23 cellular contexts compared by ENCODE assay signal in the genomic region with DNA sequence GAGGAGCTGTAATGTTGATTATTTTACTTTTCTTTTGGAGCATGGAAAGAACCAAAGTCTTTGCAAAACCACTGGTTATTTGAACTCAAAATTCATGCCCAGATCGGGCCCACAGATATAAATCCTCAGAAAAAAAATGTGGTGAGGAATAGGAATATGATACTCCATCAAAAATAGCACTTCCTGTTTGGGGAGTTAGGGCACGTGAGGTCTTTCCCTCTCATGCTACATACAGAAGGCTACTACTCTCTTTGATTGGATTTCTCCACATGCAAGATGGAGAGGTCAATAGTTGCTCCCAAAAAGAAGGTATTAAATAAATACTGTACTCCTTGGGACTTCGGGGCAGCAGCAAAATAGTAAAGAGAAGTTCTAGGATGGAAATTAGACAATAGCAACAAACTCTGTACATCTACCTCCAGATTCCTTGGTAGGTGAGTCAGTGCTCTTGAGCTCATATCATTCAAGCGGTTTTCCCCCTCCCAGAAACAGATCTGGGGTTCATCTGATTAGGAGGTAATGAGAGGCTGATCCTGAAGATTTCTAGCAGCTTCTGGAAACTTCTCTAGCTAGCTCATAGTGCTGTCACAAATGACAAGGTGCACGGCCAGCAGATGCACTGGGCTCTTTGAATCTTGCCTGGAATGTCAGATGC. TPM values are rescaled to one million over a fixed set of nuclear protein-coding genes. Genes with fewer than 3 reads are reported as not detected.
DNase-seq lines count a peak whose midpoint lies in the region; ATAC-seq, FAIRE-seq and TF ChIP-seq lines count a peak whose summit lies in the region.
"Had no signal": no experiment of that assay in that cellular context is flagged by ENCODE, and none has a peak within 500 bp of the region (broad histone marks: within the 10 kb centered on the region; RNA-seq: fewer than 3 reads in every experiment).

No MANE protein-coding gene starts in this region.

- no peaks in the 10 kb centered on the region for H3K27me3 ChIP-seq in K562 (ENCODE audit: control insufficient read depth in 2 of 2, insufficient read depth in 2 of 2, low read length in 2 of 2)
- H3K27me3 ChIP-seq in osteoblast (ENCODE audit: insufficient read depth, low read length): no peaks in the 10 kb centered on the region
- H3K27me3 ChIP-seq: SJCRH30 had no signal

- no peak for TF ChIP-seq RAD21 in K562 (CRISPR knock-in tag; conservative IDR thresholded peaks at IDR 0.05 in 1 of 2, IDR thresholded peaks at IDR 0.05 in 1 of 2)

- no peaks in the 10 kb centered on the region for H3K9me1 ChIP-seq in K562 (ENCODE audit: control insufficient read depth, insufficient read depth, low read length)

- H4K20me1 ChIP-seq in K562 (replicated peaks; ENCODE audit: control insufficient read depth, insufficient read depth, low read length) (no peaks in the 10 kb centered on the region), osteoblast (ENCODE audit: insufficient read depth, low read length) (no peaks in the 10 kb centered on the region)

- FAIRE-seq in K562 (lab: Jason Lieb, UNC): no peak
- FAIRE-seq: GM12892, GM18507 had no signal

- no peak overlapping the region for H3K9ac ChIP-seq in K562 (ENCODE audit: insufficient read depth in 1 of 2, low read depth in 2 of 2, low read length in 2 of 2)

- H3K79me2 ChIP-seq in K562 (ENCODE audit: control insufficient read depth, insufficient read depth, low read length) (no peaks in the 10 kb centered on the region), osteoblast (ENCODE audit: insufficient read depth, low read length) (no peaks in the 10 kb centered on the region)

- intact Hi-C loops in K562 (cut with micrococcal nuclease) (no loop called here), CD14-positive monocyte (cut with micrococcal nuclease) (no loop called here)

- POLR2A ChIA-PET in K562 (lab: Yijun Ruan, JAX): interaction anchor here (0.9 kb wide), 1 partner anchor 18 kb away, joined by 4 read pairs; no protein-coding TSS in a partner anchor

- H3K9me3 ChIP-seq in K562 (replicated peaks; ENCODE audit: control insufficient read depth, insufficient read depth, low read depth, low read length): no peaks in the 10 kb centered on the region
- H3K9me3 ChIP-seq in osteoblast (ENCODE audit: low read depth, low read length): no peaks in the 10 kb centered on the region
- H3K9me3 ChIP-seq: SJCRH30 had no signal

- H3K4me3 ChIP-seq in K562 (no peak overlapping the region), osteoblast (ENCODE audit: insufficient read depth, low read length) (no peak overlapping the region)
- H3K4me3 ChIP-seq: SJCRH30 had no signal

- H3K4me1 ChIP-seq in K562 (replicated peaks in 1 of 2; ENCODE audit: control insufficient read depth in 2 of 2, insufficient read depth in 2 of 2, low read length in 2 of 2) (peaks cover 3 to 15% of the 10 kb centered on the region in 2 experiments; a peak in 4 of 5 replicates), osteoblast (ENCODE audit: insufficient read depth, low read length) (no peaks in the 10 kb centered on the region)
- H3K4me1 ChIP-seq: SJCRH30 had no signal

- H3K27ac ChIP-seq in K562 (ENCODE audit: extremely low read depth, low read depth, low read length) (no peak overlapping the region), osteoblast (ENCODE audit: low read depth, low read length) (no peak overlapping the region)
- H3K27ac ChIP-seq: C4-2B, SJCRH30 had no signal

- no peak for TF ChIP-seq POLR2A in K562 (conservative IDR thresholded peaks at IDR 0.05)

- TF ChIP-seq CTCF in K562 (IDR thresholded peaks at IDR 0.05 in 2 of 3, conservative IDR thresholded peaks at IDR 0.05 in 1 of 3; ENCODE audit: insufficient read depth in 2 of 3, low read depth in 1 of 3, low read length in 3 of 3) (no peak), osteoblast (IDR thresholded peaks at IDR 0.05; ENCODE audit: extremely low read depth, low read depth, low read length) (no peak), CD14-positive monocyte (IDR thresholded peaks at IDR 0.05) (no peak)

- WGBS in K562 (ENCODE audit: insufficient coverage, low coverage, missing lambda C conversion rate): 24% methylated on average over 5 of the region's 5 CpGs

- CTCF ChIA-PET in K562 (lab: Yijun Ruan, JAX; ENCODE audit: low intra/inter-chr PET ratio): no interaction called here

- DNase-seq in HT1080 (ENCODE audit: low read depth): peak; percentile 50
- peak; percentile 10 for DNase-seq in NCI-H226
- peak in 1 of 4 experiments; percentile 17 for DNase-seq in K562 (ENCODE audit: extremely low read depth in 1 of 4, low spot score in 3 of 4)
- DNase-seq in osteoblast (ENCODE audit: insufficient read length, low spot score, missing footprints): no peak
- DNase-seq in CD14-positive monocyte (ENCODE audit: low spot score): no peak
- DNase-seq in effector memory CD8-positive, alpha-beta T cell: no peak
- DNase-seq in NCI-H526 (lab: John Stamatoyannopoulos, UW): no peak
- DNase-seq: ACHN, DMS153, GOT3, NCI-H1048, NCI-H1436, NCI-H1930, NCI-H2171, NCI-H446, NCI-H69, OCI-M1, RPMI8226, T-helper 17 cell had no signal

- no peak overlapping the region for H3K4me3 Mint-ChIP-seq in CD14-positive monocyte
- H3K4me3 Mint-ChIP-seq in effector memory CD8-positive, alpha-beta T cell: no peak overlapping the region
- H3K4me3 Mint-ChIP-seq: T-helper 17 cell had no signal

- H2AFZ ChIP-seq in K562 (ENCODE audit: low read depth, low read length) (peak overlapping the region; percentile 78), osteoblast (ENCODE audit: low read length) (peak overlapping the region; percentile 11)

- H3K36me3 ChIP-seq in K562 (ENCODE audit: control insufficient read depth, insufficient read depth, low read length): no peaks in the 10 kb centered on the region
- no peaks in the 10 kb centered on the region for H3K36me3 ChIP-seq in osteoblast (ENCODE audit: insufficient read depth, low read length)
- H3K36me3 ChIP-seq: SJCRH30 had no signal

- BruUV-seq in K562 (replicated peaks; lab: Mats Ljungman, UMichigan): no TSS peak

- peak overlapping the region in 1 of 7 donors; percentile 3 for H3K27ac Mint-ChIP-seq in CD14-positive monocyte
- peak overlapping the region in 1 of 2 donors; percentile 55 for H3K27ac Mint-ChIP-seq in effector memory CD8-positive, alpha-beta T cell
- H3K27ac Mint-ChIP-seq: T-helper 17 cell had no signal

- in situ Hi-C loops in K562 (cut with MboI): no loop called here

- no peaks in the 10 kb centered on the region for H3K4me1 Mint-ChIP-seq in CD14-positive monocyte
- H3K4me1 Mint-ChIP-seq in effector memory CD8-positive, alpha-beta T cell (ENCODE audit: low read depth in 2 of 2): peaks cover 18 to 25% of the 10 kb centered on the region in 2 donors

- H3K9me3 Mint-ChIP-seq in CD14-positive monocyte: peaks cover 0 to 3% (median 0%) of the 10 kb centered on the region in 7 donors
- H3K9me3 Mint-ChIP-seq in effector memory CD8-positive, alpha-beta T cell: no peaks in the 10 kb centered on the region

- no peak for ATAC-seq in K562
- no peak for ATAC-seq in effector memory CD8-positive, alpha-beta T cell (replicated peaks)
- ATAC-seq: T-helper 17 cell had no signal

- no peaks in the 10 kb centered on the region for H3K36me3 Mint-ChIP-seq in CD14-positive monocyte
- no peaks in the 10 kb centered on the region for H3K36me3 Mint-ChIP-seq in effector memory CD8-positive, alpha-beta T cell (ENCODE audit: insufficient read depth)

- TF ChIP-seq EP300 in K562 (IDR thresholded peaks at IDR 0.05; ENCODE audit: low read length): no peak

- peaks cover 0 to 4% (median 0%) of the 10 kb centered on the region in 3 donors for H3K27me3 Mint-ChIP-seq in CD14-positive monocyte (ENCODE audit: low read depth in 3 of 3)
- H3K27me3 Mint-ChIP-seq in effector memory CD8-positive, alpha-beta T cell: no peaks in the 10 kb centered on the region
- H3K27me3 Mint-ChIP-seq: T-helper 17 cell had no signal

- no peak overlapping the region for H3K4me2 ChIP-seq in K562 (ENCODE audit: insufficient read depth, low read length)
- H3K4me2 ChIP-seq in osteoblast (ENCODE audit: insufficient read depth, low read length): no peak overlapping the region

TF ChIP-seq in K562, 482 proteins besides CTCF, POLR2A, EP300 and RAD21 (continues in another document):
- TF ChIP-seq MCM2 (IDR thresholded peaks at IDR 0.05; ENCODE audit: low read depth) (no peak), PTTG1 (tag; IDR thresholded peaks at IDR 0.05; ENCODE audit: low read depth) (no peak), KAT7 (CRISPR knock-in tag; IDR thresholded peaks at IDR 0.05; ENCODE audit: borderline replicate concordance) (no peak), MED1 (CRISPR knock-in tag; IDR thresholded peaks at IDR 0.05; ENCODE audit: borderline replicate concordance) (no peak)

RNA-seq across cellular contexts. Expression of a gene that starts 47.1 kb away (rescaled TPM):
- not detected in 2 replicates for total RNA-seq in HT1080 (2014; rRNA removed; shearing (Covaris generic))
- polyA plus RNA-seq in HT1080 (2015; cell fraction: cytosol; rRNA removed): not detected in 2 replicates
- polyA plus RNA-seq in HT1080 (2015; cell fraction: nucleus; rRNA removed): not detected in 2 replicates
- not detected in 2 replicates for total RNA-seq in K562 (2011; cell fraction: chromatin; rRNA removed; ENCODE audit: low replicate concordance)
- not detected in 2 replicates for total RNA-seq in K562 (2011; cell fraction: nucleolus; rRNA removed)
- total RNA-seq in K562 (2011; cell fraction: nucleoplasm; rRNA removed): not detected in 2 replicates
- 0.37 TPM in 1 of 2 replicates, not detected in the other for total RNA-seq in K562 (2014; rRNA removed)
- total RNA-seq in K562 (2014; rRNA removed; fragmentation: Illumina TruSeq; extraction: Trizol): 0.11 and 0.29 TPM in 2 replicates
- 0.19 and 0.22 TPM in 2 replicates for total RNA-seq in K562 (2015; rRNA removed; fragmentation: Illumina TruSeq; extraction: Trizol)
- total RNA-seq in K562 (2021): not detected in 2 replicates
- 0.07 TPM in 1 of 2 replicates, not detected in the other for polyA plus RNA-seq in K562 (2011; rRNA removed)
- polyA plus RNA-seq in K562 (2011; cell fraction: cytosol; rRNA removed): 0.13 TPM in 1 of 2 replicates, not detected in the other
- polyA plus RNA-seq in K562 (2011; cell fraction: nucleus; rRNA removed): 0.06 TPM in 1 of 2 replicates, not detected in the other
- polyA plus RNA-seq in K562 (2012): 0.12 and 0.42 TPM in 2 replicates
- not detected in 2 replicates for polyA plus RNA-seq in K562 (2014; fragmentation: Illumina TruSeq; extraction: Trizol)
- polyA plus RNA-seq in K562 (2014; fragmentation: Nextera tagmentation; extraction: Ambion mirVana): under 1 TPM; 0.13 to 0.18 TPM
- 0.05 TPM in 1 of 2 replicates, not detected in the other for polyA plus RNA-seq in K562 (2014; rRNA removed)
- polyA minus RNA-seq in K562 (2011; rRNA and poly(A)+ RNA removed): 0.27 TPM in 1 of 2 replicates, not detected in the other
- not detected in 2 replicates for polyA minus RNA-seq in K562 (2011; cell fraction: cytosol; rRNA and poly(A)+ RNA removed)
- 1.6 TPM in 1 of 2 replicates, not detected in the other for polyA minus RNA-seq in K562 (2011; cell fraction: nucleus; rRNA and poly(A)+ RNA removed)
- not detected in 2 replicates for total RNA-seq in osteoblast
- polyA plus RNA-seq in CD14-positive monocyte: not detected
- total RNA-seq: SJCRH30, T-helper 17 cell had no signal

Comparison
In these comparisons a context has a peak if more than half of its experiments do, and no peak if none do; other contexts are left out.
1. DNase-seq: peak in HT1080 (single experiment) and NCI-H226 (single experiment); none in osteoblast (single experiment), CD14-positive monocyte (single experiment), effector memory CD8-positive, alpha-beta T cell (0 of 3) and NCI-H526 (0 of 2).